In genomic region chr7:68967598-68967997, GRCh38 we compare ENCODE assay signal across 7 cellular contexts.
"Had no signal": no experiment of that assay in that cellular context is flagged by ENCODE, and none has a peak within 500 bp of the region (broad histone marks: within the 10 kb centered on the region; RNA-seq: fewer than 3 reads in every experiment).

No MANE protein-coding gene starts in this region.

- DNase-seq: H7, IMR-90, KG1 had no signal

- H2AFZ ChIP-seq: GM23338 had no signal

- H3K36me3 ChIP-seq: HAP-1 had no signal

- FAIRE-seq: K562 had no signal

- H3K9me3 ChIP-seq: HAP-1 had no signal

- H3K4me2 ChIP-seq: GM23338 had no signal

- H3K4me1 ChIP-seq: HAP-1 had no signal

- H3K4me3 ChIP-seq: GM23338, HAP-1, K562 had no signal

- ATAC-seq: GM23338, HCT116, K562 had no signal
